8 cellular contexts compared by ENCODE assay signal in the genomic region with DNA sequence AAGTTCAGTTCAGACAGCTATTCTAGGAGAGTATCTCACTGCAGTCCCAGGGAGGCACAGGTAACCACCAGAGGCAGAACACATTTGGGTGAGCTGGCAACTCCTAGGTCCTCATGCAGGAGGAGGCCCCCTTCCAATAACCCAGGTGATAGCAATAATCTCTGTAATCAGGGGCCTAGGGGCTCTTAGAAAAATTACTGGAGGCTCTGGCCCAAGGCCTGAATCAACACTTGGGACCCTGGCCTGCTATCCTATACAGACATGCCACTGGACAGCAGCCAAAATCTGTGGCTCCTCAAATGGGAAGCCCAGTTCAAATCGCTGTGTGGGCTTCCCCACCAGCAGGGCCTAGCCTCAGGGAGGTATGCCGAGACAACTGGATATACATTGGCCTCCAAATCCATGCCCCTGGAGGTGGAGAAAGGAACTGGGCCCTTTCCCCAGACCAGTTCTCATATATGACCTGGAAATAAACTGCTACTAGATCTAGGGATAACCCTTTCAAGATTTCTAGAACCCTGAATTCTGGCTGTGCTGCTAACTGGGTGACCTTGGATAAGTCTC. TPM values are rescaled to one million over a fixed set of nuclear protein-coding genes. Genes with fewer than 3 reads are reported as not detected.
DNase-seq lines count a peak whose midpoint lies in the region; ATAC-seq and TF ChIP-seq lines count a peak whose summit lies in the region.

No MANE protein-coding gene starts in this region.

- ATAC-seq in HG03439 (IDR thresholded peaks at IDR 0.05; ENCODE audit: unreplicated experiment) (no peak), GM19023 (IDR thresholded peaks at IDR 0.05; ENCODE audit: unreplicated experiment) (no peak)

- no peak overlapping the region for H2AK5ac ChIP-seq in mesenchymal stem cell (ENCODE audit: low read length, severe bottlenecking)

- H3K36me3 ChIP-seq in ACC112 (ENCODE audit: insufficient read depth, low read length), result no peaks in the 10 kb centered on the region
- H3K36me3 ChIP-seq in mesenchymal stem cell (ENCODE audit: control insufficient read depth in 1 of 2, insufficient read depth in 2 of 2, low read depth in 1 of 2, low read length in 2 of 2), result peaks cover 0 to 5% of the 10 kb centered on the region in 2 experiments

- DNase-seq in HEK293T (ENCODE audit: extremely low spot score), result peak; percentile 71
- peak; percentile 65 for DNase-seq in choroid plexus epithelial cell (ENCODE audit: low read depth)
- DNase-seq in mesenchymal stem cell, result peak; percentile 52
- DNase-seq in activated effector memory CD4-positive, alpha-beta T cell treated with Interleukin-2 at 50 U/mL for 16 hours, result no peak
- no peak for DNase-seq in activated naive CD8-positive, alpha-beta T cell treated with anti-CD3 and anti-CD28 coated beads for 36 hours

- H3K27ac Mint-ChIP-seq in activated naive CD8-positive, alpha-beta T cell treated with anti-CD3 and anti-CD28 coated beads for 36 hours, result no peak overlapping the region

- 85% methylated on average over 2 of the region's 2 CpGs for WGBS in mesenchymal stem cell

- no peaks in the 10 kb centered on the region for H3K27me3 Mint-ChIP-seq in activated naive CD8-positive, alpha-beta T cell treated with anti-CD3 and anti-CD28 coated beads for 36 hours

- no peak overlapping the region for H2BK15ac ChIP-seq in mesenchymal stem cell (ENCODE audit: low read depth, poor library complexity, severe bottlenecking)

- peak overlapping the region; percentile 96 for H3K9ac ChIP-seq in mesenchymal stem cell (ENCODE audit: low read length)

- no peak overlapping the region for H2BK120ac ChIP-seq in mesenchymal stem cell (ENCODE audit: low read depth, low read length)

- peak overlapping the region in 1 of 2 experiments; percentile 36 for H3K14ac ChIP-seq in mesenchymal stem cell (ENCODE audit: low read length in 2 of 2)

- peak; percentile 62 for TF ChIP-seq CTCF in choroid plexus epithelial cell (conservative IDR thresholded peaks at IDR 0.05; ENCODE audit: low read depth, low read length)

- H3K9me3 Mint-ChIP-seq in activated naive CD8-positive, alpha-beta T cell treated with anti-CD3 and anti-CD28 coated beads for 36 hours, result no peaks in the 10 kb centered on the region

- H3K4me2 ChIP-seq in mesenchymal stem cell (ENCODE audit: low read length, poor library complexity, severe bottlenecking), result peak overlapping the region; percentile 5

- POLR2A ChIA-PET in HEK293T (lab: Yijun Ruan, JAX), result interaction anchor here (4.5 kb wide), 1 partner anchor 28 kb away, joined by 42 read pairs; a partner anchor contains a TSS

- H2AFZ ChIP-seq in ACC112 (ENCODE audit: low read length, unreplicated experiment) (no peak overlapping the region), mesenchymal stem cell (ENCODE audit: low read depth, low read length) (no peak overlapping the region)

- peak overlapping the region; percentile 88 for H3K4me3 ChIP-seq in ACC112 (ENCODE audit: low read depth, low read length)
- H3K4me3 ChIP-seq in choroid plexus epithelial cell (ENCODE audit: low read depth, low read length), result peak overlapping the region; percentile 92
- peak overlapping the region in 1 of 2 experiments; percentile 97 for H3K4me3 ChIP-seq in mesenchymal stem cell (ENCODE audit: insufficient read depth in 1 of 2, low read depth in 1 of 2, low read length in 2 of 2)

- no peak overlapping the region for H3K4ac ChIP-seq in mesenchymal stem cell (ENCODE audit: low read depth in 1 of 2, low read length in 2 of 2)

- no peaks in the 10 kb centered on the region for H3K36me3 Mint-ChIP-seq in activated naive CD8-positive, alpha-beta T cell treated with anti-CD3 and anti-CD28 coated beads for 36 hours

- H3K9me3 ChIP-seq in mesenchymal stem cell (ENCODE audit: control insufficient read depth, low read length), result no peaks in the 10 kb centered on the region

- CTCF ChIA-PET in HEK293T (lab: Yijun Ruan, JAX), result interaction anchor here (0.9 to 4.2 kb wide), 4 partner anchors 8 to 1753 kb away, joined by 3 to 37 read pairs (median 6); no protein-coding TSS in a partner anchor

- peaks cover 46% of the 10 kb centered on the region for H3K4me1 ChIP-seq in ACC112 (ENCODE audit: control insufficient read depth, insufficient read depth, low read length, unreplicated experiment)
- peaks cover 21% of the 10 kb centered on the region for H3K4me1 ChIP-seq in mesenchymal stem cell (ENCODE audit: control insufficient read depth, insufficient read depth, low read depth, low read length)

- H3K4me3 Mint-ChIP-seq in activated naive CD8-positive, alpha-beta T cell treated with anti-CD3 and anti-CD28 coated beads for 36 hours, result no peak overlapping the region

- H3K23ac ChIP-seq in mesenchymal stem cell (ENCODE audit: low read length in 2 of 2), result no peak overlapping the region

- peaks cover 18% of the 10 kb centered on the region for H3K4me1 Mint-ChIP-seq in activated naive CD8-positive, alpha-beta T cell treated with anti-CD3 and anti-CD28 coated beads for 36 hours

- H4K8ac ChIP-seq in mesenchymal stem cell (ENCODE audit: low read length), result no peak overlapping the region

- H3K18ac ChIP-seq in mesenchymal stem cell (ENCODE audit: low read depth in 1 of 2, low read length in 2 of 2), result no peak overlapping the region

- no peak overlapping the region for H2BK12ac ChIP-seq in mesenchymal stem cell (ENCODE audit: low read length in 2 of 2)

- H3K79me2 ChIP-seq in ACC112 (ENCODE audit: control insufficient read depth, insufficient read depth, low read length, unreplicated experiment), result peaks cover 43% of the 10 kb centered on the region

- H3K79me1 ChIP-seq in mesenchymal stem cell (replicated peaks; ENCODE audit: low read length, poor library complexity, severe bottlenecking), result peaks cover 10% of the 10 kb centered on the region

- H3K27me3 ChIP-seq in ACC112 (ENCODE audit: insufficient read depth, low read length) (no peaks in the 10 kb centered on the region), mesenchymal stem cell (ENCODE audit: control insufficient read depth in 1 of 2, insufficient read depth in 1 of 2, low read length in 2 of 2) (no peaks in the 10 kb centered on the region)

- no peak overlapping the region for H4K91ac ChIP-seq in mesenchymal stem cell (ENCODE audit: low read length)

- peak overlapping the region; percentile 63 for H3K27ac ChIP-seq in ACC112 (ENCODE audit: low read depth, low read length)
- H3K27ac ChIP-seq in mesenchymal stem cell (ENCODE audit: low read length, poor library complexity, severe bottlenecking), result no peak overlapping the region

- no peak overlapping the region for H2BK5ac ChIP-seq in mesenchymal stem cell (ENCODE audit: low read depth, low read length, poor library complexity, severe bottlenecking)

TF ChIP-seq in HEK293T, 16 proteins besides CTCF, POLR2A, EP300 and RAD21:
- no peak for TF ChIP-seq SUZ12 (IDR thresholded peaks at IDR 0.05)

RNA-seq across cellular contexts. Expression of a gene that starts 1.6 kb away (rescaled TPM):
- 5.8 TPM for polyA plus RNA-seq in mesenchymal stem cell (2013, experiment 1 of 2)
- polyA plus RNA-seq in mesenchymal stem cell (2013, experiment 2 of 2), result 5.8 TPM
- total RNA-seq in activated naive CD8-positive, alpha-beta T cell treated with anti-CD3 and anti-CD28 coated beads for 36 hours, result 1 to 10 TPM; 3.1 to 3.2 TPM

RNA-seq across cellular contexts. Expression of a gene that starts 28.1 kb away (rescaled TPM):
- polyA plus RNA-seq in mesenchymal stem cell (2013, experiment 1 of 2), result 67.9 TPM
- polyA plus RNA-seq in mesenchymal stem cell (2013, experiment 2 of 2), result 69.0 TPM
- total RNA-seq in activated naive CD8-positive, alpha-beta T cell treated with anti-CD3 and anti-CD28 coated beads for 36 hours, result 1 to 10 TPM; 4.1 to 5.5 TPM

RNA-seq across cellular contexts. Expression of a gene that starts 45.0 kb away (rescaled TPM):
- 27.8 TPM for polyA plus RNA-seq in mesenchymal stem cell (2013, experiment 1 of 2)
- 27.1 TPM for polyA plus RNA-seq in mesenchymal stem cell (2013, experiment 2 of 2)
- 10 to 100 TPM; 10.8 to 11.7 TPM for total RNA-seq in activated naive CD8-positive, alpha-beta T cell treated with anti-CD3 and anti-CD28 coated beads for 36 hours

RNA-seq across cellular contexts. Expression of a gene that starts 51.5 kb away (rescaled TPM):
- 9.1 TPM for polyA plus RNA-seq in mesenchymal stem cell (2013, experiment 1 of 2)
- 8.1 TPM for polyA plus RNA-seq in mesenchymal stem cell (2013, experiment 2 of 2)
- 10 to 100 TPM; 20.9 to 22.8 TPM for total RNA-seq in activated naive CD8-positive, alpha-beta T cell treated with anti-CD3 and anti-CD28 coated beads for 36 hours

RNA-seq across cellular contexts. Expression of a gene that starts 52.2 kb away (rescaled TPM):
- polyA plus RNA-seq in mesenchymal stem cell (2013, experiment 1 of 2), result 10.7 TPM
- 10.1 TPM for polyA plus RNA-seq in mesenchymal stem cell (2013, experiment 2 of 2)
- total RNA-seq in activated naive CD8-positive, alpha-beta T cell treated with anti-CD3 and anti-CD28 coated beads for 36 hours, result 1 to 10 TPM; 3.0 to 3.4 TPM

Comparison
In these comparisons a context has a peak if more than half of its experiments do, and no peak if none do; other contexts are left out.
1. DNase-seq: peak in HEK293T (single experiment), choroid plexus epithelial cell (single experiment) and mesenchymal stem cell (single experiment); none in activated effector memory CD4-positive, alpha-beta T cell treated with Interleukin-2 at 50 U/mL for 16 hours (single experiment) and activated naive CD8-positive, alpha-beta T cell treated with anti-CD3 and anti-CD28 coated beads for 36 hours (single experiment).